In the genomic region with DNA sequence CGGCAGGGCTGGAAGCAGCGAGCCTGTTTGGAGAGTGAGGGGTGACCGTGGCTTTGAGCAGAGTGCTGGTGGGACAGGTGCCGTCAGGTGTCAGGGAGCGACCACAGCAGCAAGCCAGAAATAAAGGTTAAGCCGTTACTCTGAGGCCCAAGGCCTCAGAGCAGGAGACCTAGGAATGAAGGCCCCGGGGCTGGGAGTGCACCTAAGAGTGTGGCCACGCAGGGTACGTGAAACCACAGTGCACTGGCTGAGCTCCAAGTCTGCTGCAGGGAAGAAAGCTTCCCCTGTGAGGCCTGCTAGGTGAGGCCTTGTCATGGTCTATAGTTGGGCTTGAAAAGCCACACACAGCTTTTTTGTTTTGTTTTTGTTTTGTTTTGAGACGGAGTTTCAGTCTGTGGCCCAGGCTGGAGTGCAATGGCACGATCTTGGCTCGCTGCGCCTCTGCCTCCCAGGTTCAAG, we compare ENCODE assay signal across 9 cellular contexts. TPM values are rescaled to one million over a fixed set of nuclear protein-coding genes. Genes with fewer than 3 reads are reported as not detected.
A peak's percentile ranks its signal among the peaks of the same experiment; 100 is the strongest.
DNase-seq lines count a peak whose midpoint lies in the region; ATAC-seq, FAIRE-seq and TF ChIP-seq lines count a peak whose summit lies in the region.
"Had no signal": no experiment of that assay in that cellular context is flagged by ENCODE, and none has a peak within 500 bp of the region (broad histone marks: within the 10 kb centered on the region; RNA-seq: fewer than 3 reads in every experiment).

No MANE protein-coding gene starts in this region.

- peak; percentile 63 for ATAC-seq in GM21786 (IDR thresholded peaks at IDR 0.05; ENCODE audit: unreplicated experiment)
- peak; percentile 86 for ATAC-seq in activated CD4-positive, alpha-beta T cell treated with anti-CD3 and anti-CD28 coated beads for 36 hours

- H3K4me3 Mint-ChIP-seq in activated CD4-positive, alpha-beta T cell treated with anti-CD3 and anti-CD28 coated beads for 36 hours: peak overlapping the region; percentile 8

- peaks cover 6% of the 10 kb centered on the region for H3K36me3 ChIP-seq in bronchial epithelial cell (ENCODE audit: control insufficient read depth, insufficient read depth, low read length)

- intact Hi-C loops in activated CD4-positive, alpha-beta T cell treated with anti-CD3 and anti-CD28 coated beads for 36 hours (cut with DNase I, micrococcal nuclease): loop anchor here (2.0 kb wide), 2 partner anchors 69 to 327 kb away; no protein-coding TSS in a partner anchor

- no peak for TF ChIP-seq CTCF in bronchial epithelial cell (IDR thresholded peaks at IDR 0.05; ENCODE audit: insufficient read depth, low read length, severe bottlenecking)

- CTCF ChIA-PET in activated CD4-positive, alpha-beta T cell treated with anti-CD3 and anti-CD28 coated beads for 36 hours (lab: Charles Lee): interaction anchor here (0.7 to 1.3 kb wide), 2 partner anchors 95 to 110 kb away, joined by 3 to 4 read pairs; no protein-coding TSS in a partner anchor

- POLR2A ChIA-PET in activated CD4-positive, alpha-beta T cell treated with anti-CD3 and anti-CD28 coated beads for 36 hours (lab: Charles Lee): interaction anchor here (0.7 to 1.0 kb wide), 2 partner anchors 9 to 11 kb away, joined by 3 to 5 read pairs; a partner anchor contains a TSS

- peaks cover 70% of the 10 kb centered on the region for H3K36me3 Mint-ChIP-seq in activated CD4-positive, alpha-beta T cell treated with anti-CD3 and anti-CD28 coated beads for 36 hours (ENCODE audit: low read depth)

- peak overlapping the region; percentile 91 for H3K27ac Mint-ChIP-seq in activated CD4-positive, alpha-beta T cell treated with anti-CD3 and anti-CD28 coated beads for 36 hours

- no peak for FAIRE-seq in bronchial epithelial cell (lab: Jason Lieb, UNC)

- no peaks in the 10 kb centered on the region for H3K27me3 Mint-ChIP-seq in activated CD4-positive, alpha-beta T cell treated with anti-CD3 and anti-CD28 coated beads for 36 hours

- no peak overlapping the region for H3K4me3 ChIP-seq in bronchial epithelial cell (ENCODE audit: low read depth, low read length)

- H3K4me1 Mint-ChIP-seq in activated CD4-positive, alpha-beta T cell treated with anti-CD3 and anti-CD28 coated beads for 36 hours: peaks cover 54% of the 10 kb centered on the region

- no peaks in the 10 kb centered on the region for H3K9me3 Mint-ChIP-seq in activated CD4-positive, alpha-beta T cell treated with anti-CD3 and anti-CD28 coated beads for 36 hours (ENCODE audit: low read depth)

- peak; percentile 92 for DNase-seq in activated CD4-positive, alpha-beta T cell treated with anti-CD3 and anti-CD28 coated beads for 36 hours
- peak; percentile 64 for DNase-seq in bronchial epithelial cell (ENCODE audit: low read depth)
- DNase-seq in stimulated activated CD4-positive, alpha-beta T cell treated with anti-CD3 and anti-CD28 coated beads, TNF-alpha, amount 100 ng/mL, for 1 hour (ENCODE audit: low read depth in 3 of 3, low spot score in 1 of 3): peak; percentile 21 to 61 (median 55)
- DNase-seq in DMS 273 treated with DMSO at 0.1 percent for 48 hours (lab: John Stamatoyannopoulos, UW): no peak
- no peak for DNase-seq in inferior parietal cortex (ENCODE audit: extremely low spot score)
- DNase-seq in GM19240 (ENCODE audit: insufficient read length, low spot score): no peak
- no peak for DNase-seq in SW 1271 (lab: John Stamatoyannopoulos, UW)

- H3K27me3 ChIP-seq in bronchial epithelial cell (ENCODE audit: control insufficient read depth, insufficient read depth, low read length): no peaks in the 10 kb centered on the region

RNA-seq across cellular contexts. Expression of a gene that starts 8.7 kb away (rescaled TPM):
- 10 to 100 TPM; 20.2 to 21.3 TPM for total RNA-seq in activated CD4-positive, alpha-beta T cell treated with anti-CD3 and anti-CD28 coated beads for 36 hours
- total RNA-seq in bronchial epithelial cell: 8.2 and 16.9 TPM in 2 replicates

RNA-seq across cellular contexts. Expression of a gene that starts 14.2 kb away (rescaled TPM):
- not detected for total RNA-seq in activated CD4-positive, alpha-beta T cell treated with anti-CD3 and anti-CD28 coated beads for 36 hours
- not detected in 2 replicates for total RNA-seq in bronchial epithelial cell
- total RNA-seq: subcutaneous adipose tissue had no signal

Comparison
In these comparisons a context has a peak if more than half of its experiments do, and no peak if none do; other contexts are left out.
1. DNase-seq: peak in activated CD4-positive, alpha-beta T cell treated with anti-CD3 and anti-CD28 coated beads for 36 hours (single experiment), bronchial epithelial cell (single experiment) and stimulated activated CD4-positive, alpha-beta T cell treated with anti-CD3 and anti-CD28 coated beads, TNF-alpha, amount 100 ng/mL, for 1 hour (3 of 3); none in DMS 273 treated with DMSO at 0.1 percent for 48 hours (single experiment), inferior parietal cortex (single experiment), GM19240 (single experiment) and SW 1271 (0 of 2).